In genomic region chr4:789571-790465, GRCh38 we compare ENCODE assay signal across 1 cellular context.
TF ChIP-seq lines count a peak whose summit lies in the region.

No MANE protein-coding gene starts in this region.

TF ChIP-seq in H1, 55 proteins besides CTCF, POLR2A, EP300 and RAD21:
- TF ChIP-seq BCL11A (IDR thresholded peaks at IDR 0.05; ENCODE audit: low read depth in 2 of 2, low read length in 2 of 2) (no peak), CHD7 (IDR thresholded peaks at IDR 0.05; ENCODE audit: insufficient replicate concordance, low read length) (no peak), TAF1 (IDR thresholded peaks at IDR 0.05; ENCODE audit: low read depth, low read length) (no peak), SIN3A (conservative IDR thresholded peaks at IDR 0.05 in 1 of 2, IDR thresholded peaks at IDR 0.05 in 1 of 2; ENCODE audit: low read depth in 1 of 2, low read length in 2 of 2) (no peak), SAP30 (IDR thresholded peaks at IDR 0.05; ENCODE audit: insufficient read depth, insufficient replicate concordance, low read length) (no peak), EZH2 (IDR thresholded peaks at IDR 0.05; ENCODE audit: low read depth, low read length, severe bottlenecking) (no peak), POLR2AphosphoS5 (IDR thresholded peaks at IDR 0.05; ENCODE audit: low read depth, low read length) (no peak), SIRT6 (IDR thresholded peaks at IDR 0.05; ENCODE audit: low read length) (no peak), CBX5 (IDR thresholded peaks at IDR 0.05; ENCODE audit: low read depth, low read length) (no peak), GABPA (IDR thresholded peaks at IDR 0.05; ENCODE audit: borderline replicate concordance, insufficient read depth, low read length) (no peak), CREB1 (IDR thresholded peaks at IDR 0.05) (no peak), MAX (IDR thresholded peaks at IDR 0.05) (no peak), SUZ12 (IDR thresholded peaks at IDR 0.05; ENCODE audit: low read length) (no peak), EGR1 (IDR thresholded peaks at IDR 0.05; ENCODE audit: borderline replicate concordance, low read depth, low read length) (no peak)
